In the genomic region with DNA sequence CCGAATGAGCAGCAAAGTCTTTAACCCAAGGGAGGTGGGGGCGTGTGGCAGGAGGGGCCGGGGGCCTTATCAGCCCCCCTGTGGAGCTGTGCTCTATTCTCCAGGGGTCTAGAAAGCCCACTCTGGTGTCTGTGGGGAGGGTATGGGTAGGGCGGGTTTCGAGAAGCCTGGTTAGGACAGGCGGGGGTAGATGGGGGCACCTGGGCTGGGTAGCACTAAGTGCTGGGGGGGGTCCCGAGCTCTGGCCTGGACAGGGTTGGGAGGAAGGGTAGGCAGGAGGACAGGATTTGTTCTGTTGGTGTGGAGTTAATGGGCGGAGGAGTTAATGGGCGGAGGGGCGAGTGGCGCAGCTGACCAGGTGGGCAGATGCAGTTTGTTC, we compare ENCODE assay signal across 10 cellular contexts. TPM values are rescaled to one million over a fixed set of nuclear protein-coding genes. Genes with fewer than 3 reads are reported as not detected.
A peak's percentile ranks its signal among the peaks of the same experiment; 100 is the strongest.
DNase-seq lines count a peak whose midpoint lies in the region; ATAC-seq and TF ChIP-seq lines count a peak whose summit lies in the region.
"Had no signal": no experiment of that assay in that cellular context is flagged by ENCODE, and none has a peak within 500 bp of the region (broad histone marks: within the 10 kb centered on the region; RNA-seq: fewer than 3 reads in every experiment).

No MANE protein-coding gene starts in this region.

- intact Hi-C loops in natural killer cell (cut with micrococcal nuclease) (no loop called here), lower lobe of right lung (cut with DNase I) (no loop called here)

- H3K9me3 ChIP-seq in lower lobe of right lung = no peaks in the 10 kb centered on the region

- no peak overlapping the region for H3K4me3 ChIP-seq in lower lobe of right lung

- H3K27me3 ChIP-seq in lower lobe of right lung (ENCODE audit: low read depth) = no peaks in the 10 kb centered on the region

- H3K4me1 Mint-ChIP-seq in stimulated activated naive CD8-positive, alpha-beta T cell treated with anti-CD3 and anti-CD28 coated beads, Interleukin-15, Interleukin-2, amounts not matched to agents 100 ng/mL and 50 ng/mL, for 24 hours (ENCODE audit: low read depth) = peaks cover 32% of the 10 kb centered on the region
- H3K4me1 Mint-ChIP-seq in brain = peaks cover 52% of the 10 kb centered on the region
- peaks cover 23 to 25% of the 10 kb centered on the region in 2 donors for H3K4me1 Mint-ChIP-seq in natural killer cell

- no peak for TF ChIP-seq CTCF in brain (conservative IDR thresholded peaks at IDR 0.05)
- TF ChIP-seq CTCF in natural killer cell (IDR thresholded peaks at IDR 0.05) = no peak
- TF ChIP-seq CTCF in lower lobe of right lung (IDR thresholded peaks at IDR 0.05) = no peak

- H3K4me3 Mint-ChIP-seq in stimulated activated naive CD8-positive, alpha-beta T cell treated with anti-CD3 and anti-CD28 coated beads, Interleukin-15, Interleukin-2, amounts not matched to agents 100 ng/mL and 50 ng/mL, for 24 hours = peak overlapping the region; percentile 84
- H3K4me3 Mint-ChIP-seq in brain (peak overlapping the region; percentile 88 to 92 (median 91)), natural killer cell (peak overlapping the region; percentile 95)

- H3K4me1 ChIP-seq in lower lobe of right lung = peaks cover 37% of the 10 kb centered on the region

- ATAC-seq in stimulated activated naive CD8-positive, alpha-beta T cell treated with anti-CD3 and anti-CD28 coated beads, Interleukin-15, Interleukin-2, amounts not matched to agents 100 U/mL and 50 U/mL, for 24 hours = no peak
- ATAC-seq in natural killer cell = no peak
- no peak for ATAC-seq in lower lobe of right lung
- no peak for ATAC-seq in GM18868 (IDR thresholded peaks at IDR 0.05; ENCODE audit: unreplicated experiment)

- no peaks in the 10 kb centered on the region for H3K36me3 ChIP-seq in lower lobe of right lung

- no peaks in the 10 kb centered on the region for H3K27me3 Mint-ChIP-seq in stimulated activated naive CD8-positive, alpha-beta T cell treated with anti-CD3 and anti-CD28 coated beads, Interleukin-15, Interleukin-2, amounts not matched to agents 100 ng/mL and 50 ng/mL, for 24 hours
- H3K27me3 Mint-ChIP-seq in brain = no peaks in the 10 kb centered on the region
- no peaks in the 10 kb centered on the region for H3K27me3 Mint-ChIP-seq in natural killer cell (ENCODE audit: low read depth in 2 of 2)

- no peak overlapping the region for H3K27ac ChIP-seq in lower lobe of right lung

- no peak for DNase-seq in stimulated activated naive CD8-positive, alpha-beta T cell treated with anti-CD3 and anti-CD28 coated beads, Interleukin-15, Interleukin-2, amounts not matched to agents 100 U/mL and 50 U/mL, for 24 hours
- DNase-seq in natural killer cell (no peak), lower lobe of right lung (no peak), activated gamma-delta T cell treated with Interleukin-2 at 50 U/mL for 16 hours (no peak), islet precursor cell (no peak)
- DNase-seq: NCI-H510A treated with DMSO at 0.1 percent for 48 hours, nucleus accumbens had no signal

- no peaks in the 10 kb centered on the region for H3K36me3 Mint-ChIP-seq in stimulated activated naive CD8-positive, alpha-beta T cell treated with anti-CD3 and anti-CD28 coated beads, Interleukin-15, Interleukin-2, amounts not matched to agents 100 ng/mL and 50 ng/mL, for 24 hours (ENCODE audit: low read depth)
- peaks cover 23% of the 10 kb centered on the region for H3K36me3 Mint-ChIP-seq in brain
- no peaks in the 10 kb centered on the region for H3K36me3 Mint-ChIP-seq in natural killer cell

- no peaks in the 10 kb centered on the region for H3K9me3 Mint-ChIP-seq in stimulated activated naive CD8-positive, alpha-beta T cell treated with anti-CD3 and anti-CD28 coated beads, Interleukin-15, Interleukin-2, amounts not matched to agents 100 ng/mL and 50 ng/mL, for 24 hours
- H3K9me3 Mint-ChIP-seq in brain (peaks cover 0 to 9% (median 3%) of the 10 kb centered on the region in 5 experiments), natural killer cell (no peaks in the 10 kb centered on the region)

- H3K27ac Mint-ChIP-seq in stimulated activated naive CD8-positive, alpha-beta T cell treated with anti-CD3 and anti-CD28 coated beads, Interleukin-15, Interleukin-2, amounts not matched to agents 100 ng/mL and 50 ng/mL, for 24 hours = no peak overlapping the region
- H3K27ac Mint-ChIP-seq in brain = peak overlapping the region in 2 of 5 experiments; percentile 74 to 92
- peak overlapping the region in 1 of 2 donors; percentile 87 for H3K27ac Mint-ChIP-seq in natural killer cell

RNA-seq across cellular contexts. Expression of gene PACS2, which starts 2.0 kb away (rescaled TPM):
- polyA plus RNA-seq in brain (ENCODE audit: insufficient read depth, low read depth, low replicate concordance) = 127 TPM
- 10 to 100 TPM; 58.4 to 76.5 (median 69.2) TPM for total RNA-seq in natural killer cell
- total RNA-seq in lower lobe of right lung = 79.7 TPM

RNA-seq across cellular contexts. Expression of gene BRF1, which starts 15.8 kb away (rescaled TPM):
- 36.4 TPM for polyA plus RNA-seq in brain (ENCODE audit: insufficient read depth, low read depth, low replicate concordance)
- total RNA-seq in natural killer cell (10 to 100 TPM; 82.4 to 92.7 (median 87.4) TPM), lower lobe of right lung (35.7 TPM)
